18 cellular contexts compared by ENCODE assay signal in the genomic region with DNA sequence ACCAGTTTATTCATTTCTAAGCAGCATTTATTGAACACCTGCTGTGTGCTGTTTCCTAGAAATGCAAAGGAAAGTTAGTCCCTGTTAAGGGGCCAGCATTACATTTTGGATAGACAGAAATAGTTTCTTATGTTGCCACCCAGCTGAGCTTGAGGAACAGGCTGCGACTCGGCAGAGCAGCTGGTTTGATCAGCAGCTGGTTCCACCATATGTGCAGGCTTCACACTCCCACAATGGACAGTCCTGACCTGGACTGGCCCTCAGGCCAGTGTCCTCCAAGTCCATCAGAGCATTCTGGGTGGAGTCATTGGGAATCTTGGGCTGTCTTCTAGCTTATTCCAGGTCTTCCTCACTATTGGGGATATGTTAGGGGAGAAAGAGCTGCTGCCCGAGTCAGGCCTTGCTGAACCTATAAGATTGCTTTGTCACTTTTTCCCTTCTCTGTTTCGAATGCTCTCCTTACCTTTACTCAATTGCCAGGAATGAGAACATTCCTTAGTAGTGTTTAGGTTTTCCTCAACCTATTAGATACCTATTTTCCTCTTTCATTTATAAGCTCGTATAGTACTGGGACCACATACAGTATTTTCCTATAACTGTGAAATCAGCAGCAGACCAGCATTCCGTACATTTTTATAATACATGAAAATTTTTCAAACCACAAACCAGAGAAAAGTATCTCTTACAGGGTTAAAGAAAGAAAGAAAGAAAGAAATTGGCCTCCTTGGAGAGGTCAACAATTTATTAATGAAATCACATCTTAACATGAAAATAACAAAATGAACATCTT.
"Had no signal": no experiment of that assay in that cellular context is flagged by ENCODE, and none has a peak within 500 bp of the region (broad histone marks: within the 10 kb centered on the region; RNA-seq: fewer than 3 reads in every experiment).

No MANE protein-coding gene starts in this region.

- H3K4me3 ChIP-seq: dorsolateral prefrontal cortex, gastroesophageal sphincter, tibial artery, uterus had no signal

- H3K27ac ChIP-seq: dorsolateral prefrontal cortex, gastroesophageal sphincter, parathyroid adenoma, tibial artery, uterus had no signal

- H3K9me3 ChIP-seq: gastroesophageal sphincter, tibial artery, uterus had no signal

- ATAC-seq: activated naive CD4-positive, alpha-beta T cell treated with anti-CD3 and anti-CD28 coated beads, Interleukin-2, amount 50 U/mL, for 72 hours; activated T-cell treated with anti-CD3 and anti-CD28 coated beads, Interleukin-2, amount 50 U/mL, for 4 hours; gastroesophageal sphincter; left lobe of liver; naive thymus-derived CD4-positive, alpha-beta T cell; stimulated activated naive B cell treated with anti-CD40 and anti-IgM and Interleukin-4, amounts not matched to agents 10 μg/mL and 1 μg/mL and 100 μg/mL, for 72 hours had no signal

- H3K36me3 Mint-ChIP-seq: activated naive CD4-positive, alpha-beta T cell treated with anti-CD3 and anti-CD28 coated beads, Interleukin-2, amount 50 U/mL, for 72 hours had no signal

- H3K36me3 ChIP-seq: gastroesophageal sphincter, tibial artery, uterus had no signal

- H3K4me1 ChIP-seq: gastroesophageal sphincter, parathyroid adenoma, tibial artery, uterus had no signal

- H3K27me3 Mint-ChIP-seq: activated CD4-positive, alpha-beta memory T cell treated with anti-CD3 and anti-CD28 coated beads, Interleukin-2, amount 10 ng/mL, durations not matched to agents 7 days and 5 days; naive thymus-derived CD4-positive, alpha-beta T cell; stimulated activated naive B cell treated with anti-CD40 and anti-IgM and Interleukin-4, amounts not matched to agents 10 μg/mL and 1 μg/mL and 100 μg/mL, for 72 hours had no signal

- H3K4me1 Mint-ChIP-seq: activated CD4-positive, alpha-beta memory T cell treated with anti-CD3 and anti-CD28 coated beads, Interleukin-2, amount 10 ng/mL, durations not matched to agents 7 days and 5 days had no signal

- H2AFZ ChIP-seq: parathyroid adenoma had no signal

- DNase-seq: activated CD4-positive, alpha-beta memory T cell treated with anti-CD3 and anti-CD28 coated beads, Interleukin-2, amount 10 ng/mL, durations not matched to agents 7 days and 5 days; activated effector memory CD4-positive, alpha-beta T cell treated with anti-CD3 and anti-CD28 coated beads, Interleukin-2, amount 50 U/mL, for 16 hours; activated T-cell treated with anti-CD3 and anti-CD28 coated beads, Interleukin-2, amount 50 U/mL, for 4 hours; amygdala; dorsolateral prefrontal cortex; erythroblast; naive thymus-derived CD4-positive, alpha-beta T cell; stimulated activated CD4-positive, alpha-beta T cell treated with anti-CD3 and anti-CD28 coated beads, Interleukin-15, amount 100 ng/mL, for 24 hours; stimulated activated CD4-positive, alpha-beta T cell treated with anti-CD3 and anti-CD28 coated beads, Interleukin-4, amount 100 ng/mL, for 1 hour; stimulated activated naive B cell treated with anti-CD40 and anti-IgM and Interleukin-4, amounts not matched to agents 10 μg/mL and 1 μg/mL and 100 μg/mL, for 72 hours; T-helper 1 cell; T1000; tibial artery; uterus had no signal

- H3K79me2 ChIP-seq: parathyroid adenoma had no signal

- H3K27ac Mint-ChIP-seq: activated CD4-positive, alpha-beta memory T cell treated with anti-CD3 and anti-CD28 coated beads, Interleukin-2, amount 10 ng/mL, durations not matched to agents 7 days and 5 days; activated naive CD4-positive, alpha-beta T cell treated with anti-CD3 and anti-CD28 coated beads, Interleukin-2, amount 50 U/mL, for 72 hours; naive thymus-derived CD4-positive, alpha-beta T cell; stimulated activated naive B cell treated with anti-CD40 and anti-IgM and Interleukin-4, amounts not matched to agents 10 μg/mL and 1 μg/mL and 100 μg/mL, for 72 hours had no signal

- H3K4me3 Mint-ChIP-seq: activated CD4-positive, alpha-beta memory T cell treated with anti-CD3 and anti-CD28 coated beads, Interleukin-2, amount 10 ng/mL, durations not matched to agents 7 days and 5 days; activated T-cell treated with anti-CD3 and anti-CD28 coated beads, Interleukin-2, amount 50 U/mL, for 4 hours; naive thymus-derived CD4-positive, alpha-beta T cell; stimulated activated naive B cell treated with anti-CD40 and anti-IgM and Interleukin-4, amounts not matched to agents 10 μg/mL and 1 μg/mL and 100 μg/mL, for 72 hours had no signal

- H3K27me3 ChIP-seq: dorsolateral prefrontal cortex, gastroesophageal sphincter, tibial artery, uterus had no signal

- H3K9me3 Mint-ChIP-seq: activated CD4-positive, alpha-beta memory T cell treated with anti-CD3 and anti-CD28 coated beads, Interleukin-2, amount 10 ng/mL, durations not matched to agents 7 days and 5 days; activated naive CD4-positive, alpha-beta T cell treated with anti-CD3 and anti-CD28 coated beads, Interleukin-2, amount 50 U/mL, for 72 hours; activated T-cell treated with anti-CD3 and anti-CD28 coated beads, Interleukin-2, amount 50 U/mL, for 4 hours; stimulated activated naive B cell treated with anti-CD40 and anti-IgM and Interleukin-4, amounts not matched to agents 10 μg/mL and 1 μg/mL and 100 μg/mL, for 72 hours had no signal

- H3K9ac ChIP-seq: parathyroid adenoma had no signal
